8 cellular contexts compared by ENCODE assay signal in the genomic region with DNA sequence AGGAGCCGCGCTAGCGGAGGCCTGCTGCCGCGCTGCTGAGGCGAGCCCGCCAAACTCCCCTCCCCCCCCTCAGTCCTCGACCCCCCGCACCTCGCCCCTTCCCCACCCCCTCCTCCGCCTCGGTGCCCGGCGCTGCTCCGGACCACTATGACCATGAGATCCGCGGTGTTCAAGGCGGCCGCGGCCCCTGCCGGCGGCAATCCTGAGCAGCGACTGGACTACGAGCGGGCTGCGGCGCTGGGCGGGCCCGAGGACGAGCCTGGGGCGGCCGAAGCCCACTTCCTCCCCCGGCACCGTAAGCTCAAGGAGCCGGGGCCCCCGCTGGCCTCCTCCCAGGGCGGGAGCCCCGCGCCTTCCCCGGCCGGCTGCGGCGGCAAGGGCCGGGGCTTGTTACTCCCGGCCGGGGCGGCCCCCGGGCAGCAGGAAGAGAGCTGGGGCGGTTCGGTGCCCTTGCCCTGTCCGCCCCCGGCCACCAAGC. TPM values are rescaled to one million over a fixed set of nuclear protein-coding genes. Genes with fewer than 3 reads are reported as not detected.
DNase-seq lines count a peak whose midpoint lies in the region; ATAC-seq and TF ChIP-seq lines count a peak whose summit lies in the region.

No MANE protein-coding gene starts in this region.

- no peaks in the 10 kb centered on the region for H3K27me3 ChIP-seq in Panc1 (ENCODE audit: control insufficient read depth, insufficient read depth, low read length)
- H3K27me3 ChIP-seq in upper lobe of left lung = no peaks in the 10 kb centered on the region

- no peak for TF ChIP-seq CTCF in HEK293 (tag by site-specific recombination; IDR thresholded peaks at IDR 0.05)
- no peak for TF ChIP-seq CTCF in Panc1 (IDR thresholded peaks at IDR 0.05)
- TF ChIP-seq CTCF in upper lobe of left lung (IDR thresholded peaks at IDR 0.05) = peak in 1 of 6 experiments; percentile 27

- CTCF ChIA-PET in HEK293 (lab: Yijun Ruan, JAX) = interaction anchor here (1.0 to 4.8 kb wide), 4 partner anchors 10 to 87 kb away, joined by 3 to 82 read pairs (median 6); partner anchors contain the start of gene MED24
- CTCF ChIA-PET in Panc1 (lab: Charles Lee) = interaction anchor here (0.6 to 4.2 kb wide), 3 partner anchors 10 to 123 kb away, joined by 5 to 34 read pairs (median 8); no protein-coding TSS in a partner anchor

- H3K4me1 Mint-ChIP-seq in memory B cell = peaks cover 21% of the 10 kb centered on the region

- BruUV-seq in Panc1 (replicated peaks; lab: Mats Ljungman, UMichigan) = no TSS peak

- no peaks in the 10 kb centered on the region for H3K27me3 Mint-ChIP-seq in memory B cell

- H3K4me1 ChIP-seq in HEK293 (ENCODE audit: control insufficient read depth, insufficient read depth, low read length) (no peaks in the 10 kb centered on the region; the same call in none of the 2 replicates), Panc1 (ENCODE audit: control insufficient read depth, insufficient read depth, low read length) (peaks cover 15% of the 10 kb centered on the region), upper lobe of left lung (peaks cover 22 to 34% (median 28%) of the 10 kb centered on the region in 4 donors)

- intact Hi-C loops in Panc1 (cut with micrococcal nuclease; ENCODE audit: unreplicated experiment) = no loop called here

- TF ChIP-seq EP300 in upper lobe of left lung (IDR thresholded peaks at IDR 0.05) = no peak

- peak in 1 of 4 donors; percentile 27 for TF ChIP-seq POLR2A in upper lobe of left lung (IDR thresholded peaks at IDR 0.05)

- H3K9me3 Mint-ChIP-seq in memory B cell = no peaks in the 10 kb centered on the region

- peak overlapping the region; percentile 95 for H3K27ac ChIP-seq in HEK293 (ENCODE audit: extremely low read depth, low read depth, low read length)
- H3K27ac ChIP-seq in Panc1 (ENCODE audit: low read length) = peak overlapping the region; percentile 91
- peak overlapping the region; percentile 97 to 100 (median 98) for H3K27ac ChIP-seq in upper lobe of left lung

- H3K36me3 ChIP-seq in HEK293 (ENCODE audit: control insufficient read depth in 2 of 2, insufficient read depth in 1 of 2, low read length in 2 of 2) = peaks cover 23 to 26% of the 10 kb centered on the region in 2 experiments
- H3K36me3 ChIP-seq in Panc1 (ENCODE audit: control insufficient read depth, insufficient read depth, low read length) = peaks cover 7% of the 10 kb centered on the region; the same call in 1 of the 2 replicates
- H3K36me3 ChIP-seq in upper lobe of left lung = peaks cover 0 to 22% (median 12%) of the 10 kb centered on the region in 4 donors

- H3K4me3 Mint-ChIP-seq in memory B cell = peak overlapping the region; percentile 95

- in situ Hi-C loops in Panc1 (cut with HindIII; ENCODE audit: low pct_unique_long_range_greater_than_20kb, low sequenced_read_pairs) = no loop called here

- H3K4me3 ChIP-seq in HEK293 (ENCODE audit: low read depth, low read length) = peak overlapping the region; percentile 72
- peak overlapping the region; percentile 74 to 93 for H3K4me3 ChIP-seq in Panc1 (ENCODE audit: low read depth in 2 of 2, low read length in 2 of 2)
- peak overlapping the region; percentile 72 to 100 (median 84) for H3K4me3 ChIP-seq in upper lobe of left lung

- no peak overlapping the region for H3K27ac Mint-ChIP-seq in memory B cell

- DNase-seq in DMS 273 (lab: John Stamatoyannopoulos, UW; ENCODE audit: unreplicated experiment) (peak; percentile 68), DMS 273 treated with DMSO at 0.1 percent for 48 hours (lab: John Stamatoyannopoulos, UW) (no peak), Panc1 (ENCODE audit: low read depth, low spot score) (no peak), dermis blood vessel endothelial cell (peak; percentile 70), memory B cell (ENCODE audit: low spot score in 2 of 2) (peak in 1 of 2 donors; percentile 51), upper lobe of left lung (peak; percentile 36 to 93), NCI-H1436 (lab: John Stamatoyannopoulos, UW) (no peak)

- peaks cover 9% of the 10 kb centered on the region for H3K36me3 Mint-ChIP-seq in memory B cell

- WGBS in upper lobe of left lung, 2 donors = 0% methylated on average over 1 of the region's 52 CpGs; no CpG with 5 or more reads in 1 of the 2 donors

- ATAC-seq in Panc1 (peak; percentile 62), memory B cell (ENCODE audit: low read depth) (peak; percentile 40), upper lobe of left lung (ENCODE audit: low FRiP score in 2 of 2) (peak; percentile 35 to 70)

- H3K9me3 ChIP-seq in HEK293 (ENCODE audit: control insufficient read depth, insufficient read depth, low read depth, low read length) = no peaks in the 10 kb centered on the region
- no peaks in the 10 kb centered on the region for H3K9me3 ChIP-seq in Panc1 (ENCODE audit: control insufficient read depth, insufficient read depth, low read depth, low read length)
- no peaks in the 10 kb centered on the region for H3K9me3 ChIP-seq in upper lobe of left lung

- POLR2A ChIA-PET in HEK293 (lab: Yijun Ruan, JAX) = interaction anchor here (0.5 to 7.5 kb wide), 10 partner anchors 9 to 69 kb away, joined by 3 to 109 read pairs (median 6); partner anchors contain the start of genes CASC3, MED24, NR1D1 and THRA
- POLR2A ChIA-PET in Panc1 (lab: Charles Lee) = interaction anchor here (0.6 to 0.7 kb wide), 2 partner anchors 25 to 68 kb away, joined by 4 to 10 read pairs; no protein-coding TSS in a partner anchor

TF ChIP-seq in HEK293, 187 proteins besides CTCF, POLR2A, EP300 and RAD21:
- no peak for TF ChIP-seq MYNN (tag by site-specific recombination; IDR thresholded peaks at IDR 0.05; ENCODE audit: borderline replicate concordance)
- no peak for TF ChIP-seq ZNF16 (tag by site-specific recombination; IDR thresholded peaks at IDR 0.05; ENCODE audit: low read depth)
- TF ChIP-seq SP2 (tag by site-specific recombination; IDR thresholded peaks at IDR 0.05) = peak; percentile 26
- peak; percentile 66 for TF ChIP-seq ZNF335 (tag by site-specific recombination; conservative IDR thresholded peaks at IDR 0.05)
- no peak for TF ChIP-seq ZNF184 (tag by site-specific recombination; IDR thresholded peaks at IDR 0.05)
- 0 out of 2 replicates have a peak, but pooled peaks have one; percentile 30 for TF ChIP-seq GLIS2 (tag by site-specific recombination; IDR thresholded peaks at IDR 0.05)
- TF ChIP-seq ZBTB1 (tag by site-specific recombination; IDR thresholded peaks at IDR 0.05) = no peak
- no peak for TF ChIP-seq ZNF548 (tag by site-specific recombination; IDR thresholded peaks at IDR 0.05)

RNA-seq across cellular contexts. Expression of gene MSL1, which starts 0.7 kb away (rescaled TPM):
- total RNA-seq in Panc1 (2021; ENCODE audit: unreplicated experiment) (96.3 TPM), dermis blood vessel endothelial cell (50.2 and 54.1 TPM in 2 replicates), upper lobe of left lung (100 to 1,000 TPM in 3 of 6 donors, 10 to 100 TPM in 3; 57.6 to 240 (median 97.0) TPM)
- 48.8 TPM for polyA plus RNA-seq in Panc1 (2012; ENCODE audit: insufficient read length)

RNA-seq across cellular contexts. Expression of gene CASC3, which starts 17.8 kb away (rescaled TPM):
- total RNA-seq in Panc1 (2021; ENCODE audit: unreplicated experiment) (97.4 TPM), dermis blood vessel endothelial cell (26.4 and 31.6 TPM in 2 replicates), upper lobe of left lung (100 to 1,000 TPM in 2 of 6 donors, 10 to 100 TPM in 4; 52.2 to 141 (median 75.0) TPM)
- 52.3 TPM for polyA plus RNA-seq in Panc1 (2012; ENCODE audit: insufficient read length)

RNA-seq across cellular contexts. Expression of gene NR1D1, which starts 22.1 kb away (rescaled TPM):
- total RNA-seq in Panc1 (2021; ENCODE audit: unreplicated experiment) (8.8 TPM), dermis blood vessel endothelial cell (1.7 and 2.3 TPM in 2 replicates), upper lobe of left lung (10 to 100 TPM in 5 of 6 donors, 1 to 10 TPM in 1; 3.8 to 24.7 (median 15.8) TPM)
- 8.6 TPM for polyA plus RNA-seq in Panc1 (2012; ENCODE audit: insufficient read length)

RNA-seq across cellular contexts. Expression of gene RAPGEFL1, which starts 54.8 kb away (rescaled TPM):
- 6.5 TPM for total RNA-seq in Panc1 (2021; ENCODE audit: unreplicated experiment)
- 3.3 TPM for polyA plus RNA-seq in Panc1 (2012; ENCODE audit: insufficient read length)
- total RNA-seq in dermis blood vessel endothelial cell = 1.4 and 1.9 TPM in 2 replicates
- 10 to 100 TPM in 4 of 6 donors, 1 to 10 TPM in 2; 7.6 to 44.0 (median 13.5) TPM for total RNA-seq in upper lobe of left lung

RNA-seq across cellular contexts. Expression of gene THRA, which starts 59.7 kb away (rescaled TPM):
- total RNA-seq in Panc1 (2021; ENCODE audit: unreplicated experiment) (11.7 TPM), dermis blood vessel endothelial cell (32.5 and 58.2 TPM in 2 replicates), upper lobe of left lung (10 to 100 TPM; 31.0 to 55.3 (median 49.9) TPM)
- 13.6 TPM for polyA plus RNA-seq in Panc1 (2012; ENCODE audit: insufficient read length)

Comparison
In these comparisons a context has a peak if more than half of its experiments do, and no peak if none do; other contexts are left out.
1. DNase-seq: peak in DMS 273 (single experiment), dermis blood vessel endothelial cell (single experiment) and upper lobe of left lung (2 of 2); none in DMS 273 treated with DMSO at 0.1 percent for 48 hours (single experiment), Panc1 (single experiment) and NCI-H1436 (single experiment).
2. Peak in every context shown above with its lines, with median percentiles within 50 percentile points of each other: H3K27ac ChIP-seq, H3K4me3 ChIP-seq and ATAC-seq.